Comparison of ENCODE assay signal across 1 cellular context in genomic region chr22:25903294-25903693, GRCh38.
TF ChIP-seq lines count a peak whose summit lies in the region.

No MANE protein-coding gene starts in this region.

TF ChIP-seq in GM23338, 12 proteins besides CTCF, POLR2A, EP300 and RAD21 (continued from another document):
- TF ChIP-seq ZNF462 (CRISPR knock-in tag; IDR thresholded peaks at IDR 0.05), result no peak
